23 cellular contexts compared by ENCODE assay signal in the genomic region with DNA sequence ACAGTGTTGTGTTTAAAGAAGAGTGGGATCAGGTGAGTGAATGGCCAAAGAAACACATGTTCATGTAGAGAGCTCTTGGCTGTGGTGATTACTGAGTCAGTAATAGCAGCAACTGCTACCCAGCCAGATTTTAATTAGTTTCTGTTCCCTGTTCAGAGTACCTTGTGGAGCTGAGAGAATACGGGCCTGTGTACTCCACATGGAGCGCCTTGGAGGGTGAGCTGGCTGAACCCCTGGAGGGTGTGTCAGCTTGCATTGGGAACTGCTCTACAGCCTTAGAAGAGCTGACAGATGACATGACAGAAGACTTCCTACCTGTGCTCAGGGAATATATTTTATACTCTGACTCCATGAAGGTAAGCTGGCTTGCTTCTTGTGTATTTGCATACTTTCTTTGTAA. TPM values are rescaled to one million over a fixed set of nuclear protein-coding genes. Genes with fewer than 3 reads are reported as not detected.
"Had no signal": no experiment of that assay in that cellular context is flagged by ENCODE, and none has a peak within 500 bp of the region (broad histone marks: within the 10 kb centered on the region; RNA-seq: fewer than 3 reads in every experiment).

No MANE protein-coding gene starts in this region.

- H3K27ac Mint-ChIP-seq: activated CD4-positive, alpha-beta T cell treated with anti-CD3 and anti-CD28 coated beads, Interleukin-2, amount 10 ng/mL, durations not matched to agents 7 days and 5 days; activated CD8-positive, alpha-beta T cell treated with anti-CD3 and anti-CD28 coated beads, Interleukin-2, amount 10 ng/mL, durations not matched to agents 7 days and 5 days; activated naive CD4-positive, alpha-beta T cell treated with anti-CD3 and anti-CD28 coated beads for 36 hours; activated T-cell treated with anti-CD3 and anti-CD28 coated beads, Interleukin-2, amount 50 U/mL, for 24 hours; activated T-helper 2 cell treated with anti-CD3 and anti-CD28 coated beads, Interferon-gamma antibody, Interleukin-2, Interleukin-4, amounts not matched to agents 10 μg/mL and 5 μg/mL and 100 μg/mL, durations not matched to agents 14 hours and 24 hours and 36 hours; natural killer cell; stimulated activated memory B cell treated with anti-CD40 and anti-IgM and Interleukin-4, amounts not matched to agents 10 μg/mL and 1 μg/mL and 100 μg/mL, for 72 hours had no signal

- FAIRE-seq: colon, frontal cortex, kidney, urothelium cell line had no signal

- DNase-seq: activated CD4-positive, alpha-beta T cell treated with anti-CD3 and anti-CD28 coated beads, Interleukin-2, amount 10 ng/mL, durations not matched to agents 7 days and 5 days; activated CD8-positive, alpha-beta T cell treated with anti-CD3 and anti-CD28 coated beads, Interleukin-2, amount 10 ng/mL, durations not matched to agents 7 days and 5 days; activated naive CD4-positive, alpha-beta T cell treated with anti-CD3 and anti-CD28 coated beads for 36 hours; activated T-cell treated with anti-CD3 and anti-CD28 coated beads, Interleukin-2, amount 50 U/mL, for 24 hours; body of pancreas; caudate nucleus; erythroblast; head of caudate nucleus; kidney; left ventricle myocardium superior; mesenchymal stem cell; natural killer cell; ovary; spleen; stimulated activated CD4-positive, alpha-beta T cell treated with anti-CD3 and anti-CD28 coated beads, Interleukin-4, amount 100 ng/mL, for 4 hours; thyroid gland had no signal

- H3K4me3 Mint-ChIP-seq: activated CD4-positive, alpha-beta T cell treated with anti-CD3 and anti-CD28 coated beads, Interleukin-2, amount 10 ng/mL, durations not matched to agents 7 days and 5 days; activated CD8-positive, alpha-beta T cell treated with anti-CD3 and anti-CD28 coated beads, Interleukin-2, amount 10 ng/mL, durations not matched to agents 7 days and 5 days; activated naive CD4-positive, alpha-beta T cell treated with anti-CD3 and anti-CD28 coated beads for 36 hours; activated T-cell treated with anti-CD3 and anti-CD28 coated beads, Interleukin-2, amount 50 U/mL, for 24 hours; natural killer cell; stimulated activated memory B cell treated with anti-CD40 and anti-IgM and Interleukin-4, amounts not matched to agents 10 μg/mL and 1 μg/mL and 100 μg/mL, for 72 hours had no signal

- H3K9me3 Mint-ChIP-seq: activated CD4-positive, alpha-beta T cell treated with anti-CD3 and anti-CD28 coated beads, Interleukin-2, amount 10 ng/mL, durations not matched to agents 7 days and 5 days; activated naive CD4-positive, alpha-beta T cell treated with anti-CD3 and anti-CD28 coated beads for 36 hours; activated T-cell treated with anti-CD3 and anti-CD28 coated beads, Interleukin-2, amount 50 U/mL, for 24 hours; activated T-helper 2 cell treated with anti-CD3 and anti-CD28 coated beads, Interferon-gamma antibody, Interleukin-2, Interleukin-4, amounts not matched to agents 10 μg/mL and 5 μg/mL and 100 μg/mL, durations not matched to agents 14 hours and 24 hours and 36 hours; natural killer cell; stimulated activated memory B cell treated with anti-CD40 and anti-IgM and Interleukin-4, amounts not matched to agents 10 μg/mL and 1 μg/mL and 100 μg/mL, for 72 hours had no signal

- H3K27me3 Mint-ChIP-seq: activated CD4-positive, alpha-beta T cell treated with anti-CD3 and anti-CD28 coated beads, Interleukin-2, amount 10 ng/mL, durations not matched to agents 7 days and 5 days; activated T-cell treated with anti-CD3 and anti-CD28 coated beads, Interleukin-2, amount 50 U/mL, for 24 hours; stimulated activated memory B cell treated with anti-CD40 and anti-IgM and Interleukin-4, amounts not matched to agents 10 μg/mL and 1 μg/mL and 100 μg/mL, for 72 hours had no signal

- H3K4me1 Mint-ChIP-seq: activated CD4-positive, alpha-beta T cell treated with anti-CD3 and anti-CD28 coated beads, Interleukin-2, amount 10 ng/mL, durations not matched to agents 7 days and 5 days; natural killer cell had no signal

RNA-seq across cellular contexts. Expression of gene SLC46A2, which starts 52.3 kb away (rescaled TPM):
- total RNA-seq: activated CD4-positive, alpha-beta T cell treated with anti-CD3 and anti-CD28 coated beads, Interleukin-2, amount 10 ng/mL, durations not matched to agents 7 days and 5 days; activated CD8-positive, alpha-beta T cell treated with anti-CD3 and anti-CD28 coated beads, Interleukin-2, amount 10 ng/mL, durations not matched to agents 7 days and 5 days; activated naive CD4-positive, alpha-beta T cell treated with anti-CD3 and anti-CD28 coated beads for 36 hours; activated T-helper 2 cell treated with anti-CD3 and anti-CD28 coated beads, Interferon-gamma antibody, Interleukin-2, Interleukin-4, amounts not matched to agents 10 μg/mL and 5 μg/mL and 100 μg/mL, durations not matched to agents 14 hours and 24 hours and 36 hours; frontal cortex; left ventricle myocardium superior; pulmonary artery endothelial cell; T-helper 1 cell treated with Interleukin-12 subunit alpha and Interleukin-12 subunit beta and Interleukin-4 antibody, amounts not matched to agents 30 ng/mL and 1 ng/mL, for 36 hours had no signal
